8 cellular contexts compared by ENCODE assay signal in the genomic region with DNA sequence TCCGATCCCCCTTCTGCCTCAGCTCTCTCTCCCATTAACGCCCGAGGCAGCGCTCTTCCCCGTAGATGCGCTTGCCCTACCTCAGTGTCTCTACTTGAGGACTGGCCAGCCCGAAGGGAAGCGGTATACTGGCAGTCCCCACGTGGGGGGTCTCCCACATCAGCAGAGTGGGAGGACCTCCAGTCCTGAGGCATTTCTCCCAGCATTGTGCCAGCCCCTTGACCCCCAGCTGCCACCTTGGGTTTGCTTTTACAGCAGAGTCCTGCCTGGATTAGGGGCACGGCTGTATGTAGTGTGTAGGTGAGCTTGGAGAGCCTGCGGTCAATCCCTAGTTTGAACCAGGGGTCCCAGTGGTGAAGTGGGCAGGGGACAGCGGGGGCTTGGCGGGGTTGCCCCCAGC. TPM values are rescaled to one million over a fixed set of nuclear protein-coding genes. Genes with fewer than 3 reads are reported as not detected.
A peak's percentile ranks its signal among the peaks of the same experiment; 100 is the strongest.
DNase-seq lines count a peak whose midpoint lies in the region; ATAC-seq, FAIRE-seq and TF ChIP-seq lines count a peak whose summit lies in the region.

No MANE protein-coding gene starts in this region.

- no peak overlapping the region for H3K27ac Mint-ChIP-seq in activated naive CD8-positive, alpha-beta T cell treated with anti-CD3 and anti-CD28 coated beads for 36 hours

- peaks cover 0 to 5% of the 10 kb centered on the region in 2 donors for H3K27me3 ChIP-seq in stomach smooth muscle (ENCODE audit: control insufficient read depth in 1 of 2, insufficient read depth in 2 of 2, low read length in 2 of 2)

- no peak for TF ChIP-seq CTCF in kidney (IDR thresholded peaks at IDR 0.05; ENCODE audit: borderline replicate concordance, extremely low read depth, insufficient read depth)

- H3K36me3 Mint-ChIP-seq in activated naive CD8-positive, alpha-beta T cell treated with anti-CD3 and anti-CD28 coated beads for 36 hours, result no peaks in the 10 kb centered on the region

- H3K9ac ChIP-seq in kidney (ENCODE audit: low read length in 2 of 2), result peak overlapping the region; percentile 37 to 69
- H3K9ac ChIP-seq in stomach smooth muscle (ENCODE audit: low read length in 2 of 2), result peak overlapping the region; percentile 36 to 42

- intact Hi-C loops in kidney (cut with DNase I), result no loop called here

- H3K4me1 Mint-ChIP-seq in activated naive CD8-positive, alpha-beta T cell treated with anti-CD3 and anti-CD28 coated beads for 36 hours, result peaks cover 7% of the 10 kb centered on the region

- no peak for ATAC-seq in GM21737 (IDR thresholded peaks at IDR 0.05; ENCODE audit: unreplicated experiment)

- peaks cover 37% of the 10 kb centered on the region for H3K27me3 Mint-ChIP-seq in activated naive CD8-positive, alpha-beta T cell treated with anti-CD3 and anti-CD28 coated beads for 36 hours

- H3K36me3 ChIP-seq in kidney (ENCODE audit: control insufficient read depth in 1 of 2, insufficient read depth in 2 of 2, low read length in 2 of 2) (no peaks in the 10 kb centered on the region), stomach smooth muscle (ENCODE audit: control insufficient read depth in 2 of 2, insufficient read depth in 2 of 2, low read length in 2 of 2) (no peaks in the 10 kb centered on the region)

- H3K27ac ChIP-seq in kidney (ENCODE audit: low read depth in 2 of 2, low read length in 2 of 2) (peak overlapping the region; percentile 69 to 83), stomach smooth muscle (ENCODE audit: low read length) (no peak overlapping the region)

- H3K9me3 ChIP-seq in kidney (ENCODE audit: control insufficient read depth in 1 of 2, low read length in 2 of 2) (no peaks in the 10 kb centered on the region), stomach smooth muscle (ENCODE audit: control insufficient read depth in 2 of 2, low read length in 2 of 2) (no peaks in the 10 kb centered on the region)

- H3K4me1 ChIP-seq in kidney (ENCODE audit: control insufficient read depth in 1 of 2, insufficient read depth in 1 of 2, low read depth in 1 of 2, low read length in 2 of 2), result peaks cover 16 to 31% of the 10 kb centered on the region in 2 donors
- peaks cover 49% of the 10 kb centered on the region for H3K4me1 ChIP-seq in stomach smooth muscle (ENCODE audit: control insufficient read depth, insufficient read depth, low read length)

- no peaks in the 10 kb centered on the region for H3K9me3 Mint-ChIP-seq in activated naive CD8-positive, alpha-beta T cell treated with anti-CD3 and anti-CD28 coated beads for 36 hours

- FAIRE-seq in kidney (lab: Jason Lieb, UNC), result no peak

- H3K4me3 ChIP-seq in kidney (ENCODE audit: low read length in 2 of 2), result peak overlapping the region; percentile 62 to 68
- H3K4me3 ChIP-seq in stomach smooth muscle (ENCODE audit: low read length in 2 of 2), result peak overlapping the region; percentile 60 to 71

- DNase-seq in NCI-H82 (lab: John Stamatoyannopoulos, UW), result peak; percentile 30
- no peak for DNase-seq in NCI-H82 treated with DMSO at 0.1 percent for 48 hours (lab: John Stamatoyannopoulos, UW; ENCODE audit: unreplicated experiment)
- no peak for DNase-seq in activated naive CD8-positive, alpha-beta T cell treated with anti-CD3 and anti-CD28 coated beads for 36 hours
- DNase-seq in kidney, result no peak
- no peak for DNase-seq in KG1 (lab: John Stamatoyannopoulos, UW)
- DNase-seq in NOMO-1 treated with DMSO at 0.1 percent for 48 hours (lab: John Stamatoyannopoulos, UW; ENCODE audit: unreplicated experiment), result no peak

- peak overlapping the region; percentile 64 for H3K4me3 Mint-ChIP-seq in activated naive CD8-positive, alpha-beta T cell treated with anti-CD3 and anti-CD28 coated beads for 36 hours

RNA-seq across cellular contexts. Expression of a gene that starts 0.8 kb away (rescaled TPM):
- under 1 TPM; 0.10 to 0.28 TPM for total RNA-seq in activated naive CD8-positive, alpha-beta T cell treated with anti-CD3 and anti-CD28 coated beads for 36 hours
- 39.9 TPM for total RNA-seq in kidney
- polyA plus RNA-seq in kidney (ENCODE audit: insufficient read depth, low read depth, low replicate concordance), result 36.7 TPM

RNA-seq across cellular contexts. Expression of a gene that starts 35.5 kb away (rescaled TPM):
- total RNA-seq in activated naive CD8-positive, alpha-beta T cell treated with anti-CD3 and anti-CD28 coated beads for 36 hours, result under 1 TPM in 1 of 2 experiments, not detected in 1; 0.12 TPM
- not detected for total RNA-seq in kidney
- not detected for polyA plus RNA-seq in kidney (ENCODE audit: insufficient read depth, low read depth, low replicate concordance)

RNA-seq across cellular contexts. Expression of a gene that starts 49.2 kb away (rescaled TPM):
- under 1 TPM in 1 of 2 experiments, not detected in 1; 0.18 TPM for total RNA-seq in activated naive CD8-positive, alpha-beta T cell treated with anti-CD3 and anti-CD28 coated beads for 36 hours
- total RNA-seq in kidney, result 1.6 TPM
- polyA plus RNA-seq in kidney (ENCODE audit: insufficient read depth, low read depth, low replicate concordance), result 4.2 TPM

Comparison
In these comparisons a context has a peak if more than half of its experiments do, and no peak if none do; other contexts are left out.
1. RNA of a gene that starts 0.8 kb away (total RNA-seq): 39.9 TPM in kidney (single experiment); 0.10 to 0.28 TPM in activated naive CD8-positive, alpha-beta T cell treated with anti-CD3 and anti-CD28 coated beads for 36 hours; every median in the first group is over 10 times any median in the second.